1 cellular context compared by ENCODE assay signal in the genomic region with DNA sequence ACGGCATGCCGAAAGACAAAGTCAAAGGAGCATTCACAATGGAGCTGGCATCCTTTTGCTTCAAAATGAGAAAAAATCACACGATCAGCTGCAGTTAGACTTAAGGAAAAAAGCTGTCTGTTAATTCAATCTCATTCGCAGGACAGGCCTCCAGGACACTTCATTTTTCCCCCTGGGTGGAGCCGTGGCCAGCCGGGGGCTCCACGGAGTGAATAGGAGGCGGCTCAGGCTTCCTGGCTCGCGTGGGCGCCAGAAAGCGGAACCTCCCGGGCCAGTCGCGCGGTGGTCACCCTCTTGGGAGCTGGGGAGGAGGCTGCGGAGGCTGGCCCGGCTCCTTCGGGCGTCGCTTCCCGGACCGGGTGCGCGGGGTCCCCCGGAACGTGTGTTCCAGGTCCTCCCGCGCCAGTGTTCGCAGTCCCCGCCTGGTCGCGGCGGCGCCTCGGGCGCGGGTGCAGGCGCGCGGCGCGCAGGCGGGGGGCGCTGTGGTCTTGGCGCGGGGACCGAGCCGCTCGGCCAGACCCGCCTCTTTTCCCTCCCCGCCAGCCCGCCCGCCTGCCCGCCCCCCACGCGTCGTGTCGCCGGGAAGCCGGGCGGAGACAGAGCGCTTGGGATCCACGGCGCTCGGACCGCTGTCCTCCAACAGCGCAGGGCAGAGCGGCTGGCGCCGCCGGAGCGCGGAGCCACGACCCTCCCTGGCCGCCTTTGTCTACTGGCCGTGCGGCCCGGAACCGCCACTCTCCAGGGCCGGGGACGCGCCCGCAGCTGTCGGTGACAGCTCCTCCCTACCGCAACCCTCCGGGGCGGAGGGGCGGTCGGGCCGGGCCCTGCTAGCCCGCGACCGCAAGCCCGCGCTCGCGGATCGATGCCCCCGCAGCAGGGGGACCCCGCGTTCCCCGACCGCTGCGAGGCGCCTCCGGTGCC.
A peak's percentile ranks its signal among the peaks of the same experiment; 100 is the strongest.
TF ChIP-seq lines count a peak whose summit lies in the region.

A gene (plus strand): TSS at position 599 of the 921 bp plus-strand sequence. CDS start 264 bp downstream, at position 863.

TF ChIP-seq in HepG2, 621 proteins besides CTCF, POLR2A, EP300 and RAD21 (continued from another document and continues in another):
- TF ChIP-seq, protein P1, sequence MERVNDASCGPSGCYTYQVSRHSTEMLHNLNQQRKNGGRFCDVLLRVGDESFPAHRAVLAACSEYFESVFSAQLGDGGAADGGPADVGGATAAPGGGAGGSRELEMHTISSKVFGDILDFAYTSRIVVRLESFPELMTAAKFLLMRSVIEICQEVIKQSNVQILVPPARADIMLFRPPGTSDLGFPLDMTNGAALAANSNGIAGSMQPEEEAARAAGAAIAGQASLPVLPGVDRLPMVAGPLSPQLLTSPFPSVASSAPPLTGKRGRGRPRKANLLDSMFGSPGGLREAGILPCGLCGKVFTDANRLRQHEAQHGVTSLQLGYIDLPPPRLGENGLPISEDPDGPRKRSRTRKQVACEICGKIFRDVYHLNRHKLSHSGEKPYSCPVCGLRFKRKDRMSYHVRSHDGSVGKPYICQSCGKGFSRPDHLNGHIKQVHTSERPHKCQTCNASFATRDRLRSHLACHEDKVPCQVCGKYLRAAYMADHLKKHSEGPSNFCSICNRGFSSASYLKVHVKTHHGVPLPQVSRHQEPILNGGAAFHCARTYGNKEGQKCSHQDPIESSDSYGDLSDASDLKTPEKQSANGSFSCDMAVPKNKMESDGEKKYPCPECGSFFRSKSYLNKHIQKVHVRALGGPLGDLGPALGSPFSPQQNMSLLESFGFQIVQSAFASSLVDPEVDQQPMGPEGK (CRISPR knock-in tag; IDR thresholded peaks at IDR 0.05) = peak; percentile 71
- no peak for TF ChIP-seq NFIB (CRISPR knock-in tag; IDR thresholded peaks at IDR 0.05; ENCODE audit: borderline replicate concordance)
- TF ChIP-seq, protein P2, sequence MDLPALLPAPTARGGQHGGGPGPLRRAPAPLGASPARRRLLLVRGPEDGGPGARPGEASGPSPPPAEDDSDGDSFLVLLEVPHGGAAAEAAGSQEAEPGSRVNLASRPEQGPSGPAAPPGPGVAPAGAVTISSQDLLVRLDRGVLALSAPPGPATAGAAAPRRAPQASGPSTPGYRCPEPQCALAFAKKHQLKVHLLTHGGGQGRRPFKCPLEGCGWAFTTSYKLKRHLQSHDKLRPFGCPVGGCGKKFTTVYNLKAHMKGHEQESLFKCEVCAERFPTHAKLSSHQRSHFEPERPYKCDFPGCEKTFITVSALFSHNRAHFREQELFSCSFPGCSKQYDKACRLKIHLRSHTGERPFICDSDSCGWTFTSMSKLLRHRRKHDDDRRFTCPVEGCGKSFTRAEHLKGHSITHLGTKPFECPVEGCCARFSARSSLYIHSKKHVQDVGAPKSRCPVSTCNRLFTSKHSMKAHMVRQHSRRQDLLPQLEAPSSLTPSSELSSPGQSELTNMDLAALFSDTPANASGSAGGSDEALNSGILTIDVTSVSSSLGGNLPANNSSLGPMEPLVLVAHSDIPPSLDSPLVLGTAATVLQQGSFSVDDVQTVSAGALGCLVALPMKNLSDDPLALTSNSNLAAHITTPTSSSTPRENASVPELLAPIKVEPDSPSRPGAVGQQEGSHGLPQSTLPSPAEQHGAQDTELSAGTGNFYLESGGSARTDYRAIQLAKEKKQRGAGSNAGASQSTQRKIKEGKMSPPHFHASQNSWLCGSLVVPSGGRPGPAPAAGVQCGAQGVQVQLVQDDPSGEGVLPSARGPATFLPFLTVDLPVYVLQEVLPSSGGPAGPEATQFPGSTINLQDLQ (CRISPR knock-in tag; IDR thresholded peaks at IDR 0.05) = no peak
- TF ChIP-seq PCBP1 (IDR thresholded peaks at IDR 0.05; ENCODE audit: borderline replicate concordance, low read depth, low read length) = no peak
- TF ChIP-seq MTF2 (CRISPR knock-in tag; IDR thresholded peaks at IDR 0.05; ENCODE audit: borderline replicate concordance) = no peak
- TF ChIP-seq, protein P3, sequence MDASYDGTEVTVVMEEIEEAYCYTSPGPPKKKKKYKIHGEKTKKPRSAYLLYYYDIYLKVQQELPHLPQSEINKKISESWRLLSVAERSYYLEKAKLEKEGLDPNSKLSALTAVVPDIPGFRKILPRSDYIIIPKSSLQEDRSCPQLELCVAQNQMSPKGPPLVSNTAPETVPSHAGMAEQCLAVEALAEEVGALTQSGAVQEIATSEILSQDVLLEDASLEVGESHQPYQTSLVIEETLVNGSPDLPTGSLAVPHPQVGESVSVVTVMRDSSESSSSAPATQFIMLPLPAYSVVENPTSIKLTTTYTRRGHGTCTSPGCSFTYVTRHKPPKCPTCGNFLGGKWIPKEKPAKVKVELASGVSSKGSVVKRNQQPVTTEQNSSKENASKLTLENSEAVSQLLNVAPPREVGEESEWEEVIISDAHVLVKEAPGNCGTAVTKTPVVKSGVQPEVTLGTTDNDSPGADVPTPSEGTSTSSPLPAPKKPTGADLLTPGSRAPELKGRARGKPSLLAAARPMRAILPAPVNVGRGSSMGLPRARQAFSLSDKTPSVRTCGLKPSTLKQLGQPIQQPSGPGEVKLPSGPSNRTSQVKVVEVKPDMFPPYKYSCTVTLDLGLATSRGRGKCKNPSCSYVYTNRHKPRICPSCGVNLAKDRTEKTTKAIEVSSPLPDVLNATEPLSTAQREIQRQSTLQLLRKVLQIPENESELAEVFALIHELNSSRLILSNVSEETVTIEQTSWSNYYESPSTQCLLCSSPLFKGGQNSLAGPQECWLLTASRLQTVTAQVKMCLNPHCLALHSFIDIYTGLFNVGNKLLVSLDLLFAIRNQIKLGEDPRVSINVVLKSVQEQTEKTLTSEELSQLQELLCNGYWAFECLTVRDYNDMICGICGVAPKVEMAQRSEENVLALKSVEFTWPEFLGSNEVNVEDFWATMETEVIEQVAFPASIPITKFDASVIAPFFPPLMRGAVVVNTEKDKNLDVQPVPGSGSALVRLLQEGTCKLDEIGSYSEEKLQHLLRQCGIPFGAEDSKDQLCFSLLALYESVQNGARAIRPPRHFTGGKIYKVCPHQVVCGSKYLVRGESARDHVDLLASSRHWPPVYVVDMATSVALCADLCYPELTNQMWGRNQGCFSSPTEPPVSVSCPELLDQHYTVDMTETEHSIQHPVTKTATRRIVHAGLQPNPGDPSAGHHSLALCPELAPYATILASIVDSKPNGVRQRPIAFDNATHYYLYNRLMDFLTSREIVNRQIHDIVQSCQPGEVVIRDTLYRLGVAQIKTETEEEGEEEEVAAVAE (CRISPR knock-in tag; IDR thresholded peaks at IDR 0.05; ENCODE audit: borderline replicate concordance) = no peak
- no peak for TF ChIP-seq ZNF292 (CRISPR knock-in tag; IDR thresholded peaks at IDR 0.05; ENCODE audit: borderline replicate concordance, low read depth)
- TF ChIP-seq, protein P4, sequence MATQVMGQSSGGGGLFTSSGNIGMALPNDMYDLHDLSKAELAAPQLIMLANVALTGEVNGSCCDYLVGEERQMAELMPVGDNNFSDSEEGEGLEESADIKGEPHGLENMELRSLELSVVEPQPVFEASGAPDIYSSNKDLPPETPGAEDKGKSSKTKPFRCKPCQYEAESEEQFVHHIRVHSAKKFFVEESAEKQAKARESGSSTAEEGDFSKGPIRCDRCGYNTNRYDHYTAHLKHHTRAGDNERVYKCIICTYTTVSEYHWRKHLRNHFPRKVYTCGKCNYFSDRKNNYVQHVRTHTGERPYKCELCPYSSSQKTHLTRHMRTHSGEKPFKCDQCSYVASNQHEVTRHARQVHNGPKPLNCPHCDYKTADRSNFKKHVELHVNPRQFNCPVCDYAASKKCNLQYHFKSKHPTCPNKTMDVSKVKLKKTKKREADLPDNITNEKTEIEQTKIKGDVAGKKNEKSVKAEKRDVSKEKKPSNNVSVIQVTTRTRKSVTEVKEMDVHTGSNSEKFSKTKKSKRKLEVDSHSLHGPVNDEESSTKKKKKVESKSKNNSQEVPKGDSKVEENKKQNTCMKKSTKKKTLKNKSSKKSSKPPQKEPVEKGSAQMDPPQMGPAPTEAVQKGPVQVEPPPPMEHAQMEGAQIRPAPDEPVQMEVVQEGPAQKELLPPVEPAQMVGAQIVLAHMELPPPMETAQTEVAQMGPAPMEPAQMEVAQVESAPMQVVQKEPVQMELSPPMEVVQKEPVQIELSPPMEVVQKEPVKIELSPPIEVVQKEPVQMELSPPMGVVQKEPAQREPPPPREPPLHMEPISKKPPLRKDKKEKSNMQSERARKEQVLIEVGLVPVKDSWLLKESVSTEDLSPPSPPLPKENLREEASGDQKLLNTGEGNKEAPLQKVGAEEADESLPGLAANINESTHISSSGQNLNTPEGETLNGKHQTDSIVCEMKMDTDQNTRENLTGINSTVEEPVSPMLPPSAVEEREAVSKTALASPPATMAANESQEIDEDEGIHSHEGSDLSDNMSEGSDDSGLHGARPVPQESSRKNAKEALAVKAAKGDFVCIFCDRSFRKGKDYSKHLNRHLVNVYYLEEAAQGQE (IDR thresholded peaks at IDR 0.05; ENCODE audit: borderline replicate concordance in 1 of 2, low read depth in 1 of 2, low read length in 2 of 2) = peak in 1 of 2 experiments; percentile 22; a peak in 1 of 4 replicates
- no peak for TF ChIP-seq ZNF629 (CRISPR knock-in tag; conservative IDR thresholded peaks at IDR 0.05)
- no peak for TF ChIP-seq NFE2L1 (CRISPR knock-in tag; IDR thresholded peaks at IDR 0.05; ENCODE audit: borderline replicate concordance)
- TF ChIP-seq THAP11 (CRISPR knock-in tag; IDR thresholded peaks at IDR 0.05) = no peak; the same call in 1 of the 2 replicates
- no peak for TF ChIP-seq ZNF260 (CRISPR knock-in tag; IDR thresholded peaks at IDR 0.05; ENCODE audit: borderline replicate concordance, low read depth)
- no peak for TF ChIP-seq HNRNPUL1 (IDR thresholded peaks at IDR 0.05; ENCODE audit: low read depth, low read length)
- TF ChIP-seq, protein P5, sequence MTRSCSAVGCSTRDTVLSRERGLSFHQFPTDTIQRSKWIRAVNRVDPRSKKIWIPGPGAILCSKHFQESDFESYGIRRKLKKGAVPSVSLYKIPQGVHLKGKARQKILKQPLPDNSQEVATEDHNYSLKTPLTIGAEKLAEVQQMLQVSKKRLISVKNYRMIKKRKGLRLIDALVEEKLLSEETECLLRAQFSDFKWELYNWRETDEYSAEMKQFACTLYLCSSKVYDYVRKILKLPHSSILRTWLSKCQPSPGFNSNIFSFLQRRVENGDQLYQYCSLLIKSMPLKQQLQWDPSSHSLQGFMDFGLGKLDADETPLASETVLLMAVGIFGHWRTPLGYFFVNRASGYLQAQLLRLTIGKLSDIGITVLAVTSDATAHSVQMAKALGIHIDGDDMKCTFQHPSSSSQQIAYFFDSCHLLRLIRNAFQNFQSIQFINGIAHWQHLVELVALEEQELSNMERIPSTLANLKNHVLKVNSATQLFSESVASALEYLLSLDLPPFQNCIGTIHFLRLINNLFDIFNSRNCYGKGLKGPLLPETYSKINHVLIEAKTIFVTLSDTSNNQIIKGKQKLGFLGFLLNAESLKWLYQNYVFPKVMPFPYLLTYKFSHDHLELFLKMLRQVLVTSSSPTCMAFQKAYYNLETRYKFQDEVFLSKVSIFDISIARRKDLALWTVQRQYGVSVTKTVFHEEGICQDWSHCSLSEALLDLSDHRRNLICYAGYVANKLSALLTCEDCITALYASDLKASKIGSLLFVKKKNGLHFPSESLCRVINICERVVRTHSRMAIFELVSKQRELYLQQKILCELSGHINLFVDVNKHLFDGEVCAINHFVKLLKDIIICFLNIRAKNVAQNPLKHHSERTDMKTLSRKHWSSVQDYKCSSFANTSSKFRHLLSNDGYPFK (CRISPR knock-in tag; IDR thresholded peaks at IDR 0.05; ENCODE audit: borderline replicate concordance) = no peak
- TF ChIP-seq, protein P6, sequence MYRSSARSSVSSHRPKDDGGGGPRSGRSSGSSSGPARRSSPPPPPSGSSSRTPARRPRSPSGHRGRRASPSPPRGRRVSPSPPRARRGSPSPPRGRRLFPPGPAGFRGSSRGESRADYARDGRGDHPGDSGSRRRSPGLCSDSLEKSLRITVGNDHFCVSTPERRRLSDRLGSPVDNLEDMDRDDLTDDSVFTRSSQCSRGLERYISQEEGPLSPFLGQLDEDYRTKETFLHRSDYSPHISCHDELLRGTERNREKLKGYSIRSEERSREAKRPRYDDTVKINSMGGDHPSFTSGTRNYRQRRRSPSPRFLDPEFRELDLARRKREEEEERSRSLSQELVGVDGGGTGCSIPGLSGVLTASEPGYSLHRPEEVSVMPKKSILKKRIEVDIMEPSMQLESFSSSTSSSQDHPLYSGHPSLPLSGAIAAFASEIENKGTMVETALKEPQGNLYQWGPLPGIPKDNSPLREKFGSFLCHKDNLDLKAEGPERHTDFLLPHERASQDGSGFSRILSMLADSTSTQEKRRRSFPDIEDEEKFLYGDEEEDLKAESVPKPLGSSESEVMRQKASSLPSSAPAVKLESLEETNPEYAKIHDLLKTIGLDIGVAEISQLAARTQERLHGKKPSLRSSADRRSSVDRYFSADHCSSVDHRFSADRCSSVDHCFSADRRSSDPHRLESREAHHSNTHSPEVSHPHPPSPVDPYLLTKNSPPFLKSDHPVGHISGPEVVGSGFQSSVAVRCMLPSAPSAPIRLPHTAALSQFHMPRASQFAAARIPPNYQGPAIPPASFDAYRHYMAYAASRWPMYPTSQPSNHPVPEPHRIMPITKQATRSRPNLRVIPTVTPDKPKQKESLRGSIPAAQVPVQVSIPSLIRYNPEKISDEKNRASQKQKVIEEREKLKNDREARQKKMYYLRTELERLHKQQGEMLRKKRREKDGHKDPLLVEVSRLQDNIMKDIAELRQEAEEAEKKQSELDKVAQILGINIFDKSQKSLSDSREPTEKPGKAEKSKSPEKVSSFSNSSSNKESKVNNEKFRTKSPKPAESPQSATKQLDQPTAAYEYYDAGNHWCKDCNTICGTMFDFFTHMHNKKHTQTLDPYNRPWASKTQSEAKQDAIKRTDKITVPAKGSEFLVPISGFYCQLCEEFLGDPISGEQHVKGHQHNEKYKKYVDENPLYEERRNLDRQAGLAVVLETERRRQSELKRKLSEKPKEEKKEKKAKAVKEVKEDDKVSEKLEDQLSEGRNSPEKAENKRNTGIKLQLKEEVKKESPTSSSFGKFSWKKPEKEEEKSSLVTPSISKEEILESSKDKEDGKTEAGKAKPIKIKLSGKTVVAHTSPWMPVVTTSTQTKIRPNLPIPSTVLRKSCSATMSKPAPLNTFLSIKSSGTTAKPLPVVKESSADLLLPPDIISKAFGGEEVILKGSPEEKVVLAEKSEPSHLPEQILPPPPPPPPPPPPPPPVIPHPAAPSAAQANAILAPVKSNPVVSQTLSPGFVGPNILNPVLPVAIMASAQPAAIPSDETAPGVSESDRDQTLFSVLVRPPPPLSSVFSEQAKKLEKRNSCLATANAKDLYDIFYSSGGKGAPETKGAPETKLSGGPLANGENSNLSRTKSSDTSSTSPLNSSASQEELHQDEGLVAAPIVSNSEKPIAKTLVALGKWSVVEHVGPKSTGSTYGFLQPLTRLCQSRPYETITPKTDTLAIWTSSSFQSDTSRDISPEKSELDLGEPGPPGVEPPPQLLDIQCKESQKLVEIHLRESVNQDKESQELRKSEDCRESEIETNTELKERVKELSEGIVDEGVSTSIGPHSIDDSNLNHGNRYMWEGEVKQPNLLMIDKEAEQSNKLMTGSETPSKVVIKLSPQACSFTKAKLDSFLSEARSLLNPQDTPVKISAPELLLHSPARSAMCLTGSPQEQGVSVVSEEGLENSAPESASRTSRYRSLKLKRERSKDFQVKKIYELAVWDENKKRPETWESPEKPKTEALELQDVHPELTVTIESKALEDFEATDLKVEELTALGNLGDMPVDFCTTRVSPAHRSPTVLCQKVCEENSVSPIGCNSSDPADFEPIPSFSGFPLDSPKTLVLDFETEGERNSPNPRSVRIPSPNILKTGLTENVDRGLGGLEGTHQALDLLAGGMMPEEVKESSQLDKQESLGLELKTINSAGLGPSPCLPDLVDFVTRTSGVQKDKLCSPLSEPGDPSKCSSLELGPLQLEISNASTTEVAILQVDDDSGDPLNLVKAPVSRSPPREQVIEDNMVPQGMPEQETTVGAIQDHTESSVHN (CRISPR knock-in tag; IDR thresholded peaks at IDR 0.05) = no peak
- no peak for TF ChIP-seq ZNF792 (CRISPR knock-in tag; IDR thresholded peaks at IDR 0.05)
- 0 out of 2 replicates have a peak, but pooled peaks have one; percentile 42 for TF ChIP-seq GATAD1 (CRISPR knock-in tag; IDR thresholded peaks at IDR 0.05)
- TF ChIP-seq ZSCAN9 (CRISPR knock-in tag; IDR thresholded peaks at IDR 0.05; ENCODE audit: borderline replicate concordance) = no peak
- TF ChIP-seq, protein P7, sequence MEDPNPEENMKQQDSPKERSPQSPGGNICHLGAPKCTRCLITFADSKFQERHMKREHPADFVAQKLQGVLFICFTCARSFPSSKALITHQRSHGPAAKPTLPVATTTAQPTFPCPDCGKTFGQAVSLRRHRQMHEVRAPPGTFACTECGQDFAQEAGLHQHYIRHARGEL (CRISPR knock-in tag; IDR thresholded peaks at IDR 0.05) = no peak
